ENCODE assay signal across 8 cellular contexts in genomic region chr6:157323924-157324276, GRCh38. TPM values are rescaled to one million over a fixed set of nuclear protein-coding genes. Genes with fewer than 3 reads are reported as not detected.
DNase-seq lines count a peak whose midpoint lies in the region; ATAC-seq lines count a peak whose summit lies in the region.

No MANE protein-coding gene starts in this region.

- no peaks in the 10 kb centered on the region for H3K36me3 ChIP-seq in mesendoderm (ENCODE audit: control insufficient read depth, insufficient read depth, low read length)

- H2AK5ac ChIP-seq in mesendoderm (ENCODE audit: low read length), result no peak overlapping the region

- no CpG with 5 or more reads among the region's 21 CpGs for WGBS in mesendoderm (ENCODE audit: extremely low coverage, insufficient coverage, low lambda C conversion rate)

- peak overlapping the region; percentile 64 for H4K5ac ChIP-seq in mesendoderm (ENCODE audit: low read length)

- H3K23ac ChIP-seq in mesendoderm (ENCODE audit: low read length), result no peak overlapping the region

- peak overlapping the region; percentile 90 for H3K4me3 Mint-ChIP-seq in activated CD4-positive, alpha-beta T cell treated with anti-CD3 and anti-CD28 coated beads for 36 hours
- H3K4me3 Mint-ChIP-seq in effector memory CD8-positive, alpha-beta T cell, result peak overlapping the region; percentile 95 to 98
- peak overlapping the region; percentile 99 for H3K4me3 Mint-ChIP-seq in stimulated activated memory B cell treated with anti-CD40 and anti-IgM and Interleukin-4, amounts not matched to agents 10 μg/mL and 1 μg/mL and 100 μg/mL, for 72 hours

- H3K4me1 ChIP-seq in mesendoderm (ENCODE audit: control insufficient read depth, low read depth, low read length), result peaks cover 3% of the 10 kb centered on the region

- H3K27me3 ChIP-seq in mesendoderm (ENCODE audit: insufficient read depth, low read length, poor library complexity), result no peaks in the 10 kb centered on the region

- H3K4me2 ChIP-seq in mesendoderm (ENCODE audit: low read length), result peak overlapping the region; percentile 65

- H3K79me1 ChIP-seq in mesendoderm (ENCODE audit: low read length), result no peaks in the 10 kb centered on the region

- no peaks in the 10 kb centered on the region for H3K9me3 Mint-ChIP-seq in activated CD4-positive, alpha-beta T cell treated with anti-CD3 and anti-CD28 coated beads for 36 hours (ENCODE audit: low read depth)
- H3K9me3 Mint-ChIP-seq in effector memory CD8-positive, alpha-beta T cell, result no peaks in the 10 kb centered on the region
- H3K9me3 Mint-ChIP-seq in stimulated activated memory B cell treated with anti-CD40 and anti-IgM and Interleukin-4, amounts not matched to agents 10 μg/mL and 1 μg/mL and 100 μg/mL, for 72 hours, result no peaks in the 10 kb centered on the region

- ATAC-seq in GM18870 (IDR thresholded peaks at IDR 0.05; ENCODE audit: unreplicated experiment) (peak; percentile 19), HG03175 (IDR thresholded peaks at IDR 0.05; ENCODE audit: unreplicated experiment) (peak; percentile 24)
- ATAC-seq in activated CD4-positive, alpha-beta T cell treated with anti-CD3 and anti-CD28 coated beads for 36 hours, result peak; percentile 16
- ATAC-seq in effector memory CD8-positive, alpha-beta T cell (replicated peaks), result peak; percentile 8
- peak; percentile 49 for ATAC-seq in stimulated activated memory B cell treated with anti-CD40 and anti-IgM and Interleukin-4, amounts not matched to agents 10 μg/mL and 1 μg/mL and 100 μg/mL, for 72 hours

- peaks cover 30% of the 10 kb centered on the region for H3K4me1 Mint-ChIP-seq in activated CD4-positive, alpha-beta T cell treated with anti-CD3 and anti-CD28 coated beads for 36 hours
- H3K4me1 Mint-ChIP-seq in effector memory CD8-positive, alpha-beta T cell (ENCODE audit: low read depth in 2 of 2), result peaks cover 14 to 17% of the 10 kb centered on the region in 2 donors
- peaks cover 18% of the 10 kb centered on the region for H3K4me1 Mint-ChIP-seq in stimulated activated memory B cell treated with anti-CD40 and anti-IgM and Interleukin-4, amounts not matched to agents 10 μg/mL and 1 μg/mL and 100 μg/mL, for 72 hours

- DNase-seq in activated CD4-positive, alpha-beta T cell treated with anti-CD3 and anti-CD28 coated beads for 36 hours, result peak; percentile 56
- peak in 1 of 3 experiments; percentile 8 for DNase-seq in effector memory CD8-positive, alpha-beta T cell
- DNase-seq in mesendoderm, result peak; percentile 92
- no peak for DNase-seq in effector CD4-positive, alpha-beta T cell
- no peak for DNase-seq in NCI-H128 (lab: John Stamatoyannopoulos, UW; ENCODE audit: unreplicated experiment)

- no peak overlapping the region for H2BK15ac ChIP-seq in mesendoderm (replicated peaks; ENCODE audit: low read depth)

- POLR2A ChIA-PET in activated CD4-positive, alpha-beta T cell treated with anti-CD3 and anti-CD28 coated beads for 36 hours (lab: Charles Lee), result interaction anchor here (0.6 to 0.8 kb wide), 2 partner anchors 39 to 56 kb away, joined by 3 to 4 read pairs; no protein-coding TSS in a partner anchor

- H3K27ac Mint-ChIP-seq in activated CD4-positive, alpha-beta T cell treated with anti-CD3 and anti-CD28 coated beads for 36 hours, result peak overlapping the region; percentile 87
- H3K27ac Mint-ChIP-seq in effector memory CD8-positive, alpha-beta T cell, result peak overlapping the region; percentile 89 to 94
- peak overlapping the region; percentile 87 for H3K27ac Mint-ChIP-seq in stimulated activated memory B cell treated with anti-CD40 and anti-IgM and Interleukin-4, amounts not matched to agents 10 μg/mL and 1 μg/mL and 100 μg/mL, for 72 hours

- H3K18ac ChIP-seq in mesendoderm (ENCODE audit: low read length), result peak overlapping the region; percentile 15

- H2BK120ac ChIP-seq in mesendoderm (ENCODE audit: low read depth, low read length), result no peak overlapping the region

- peak overlapping the region; percentile 61 for H3K4ac ChIP-seq in mesendoderm (ENCODE audit: low read depth, low read length)

- intact Hi-C loops in activated CD4-positive, alpha-beta T cell treated with anti-CD3 and anti-CD28 coated beads for 36 hours (cut with DNase I, micrococcal nuclease), result loop anchor here (1.0 to 10.0 kb wide), 6 partner anchors 56 to 343 kb away; no protein-coding TSS in a partner anchor

- H4K8ac ChIP-seq in mesendoderm (ENCODE audit: low read depth, low read length), result no peak overlapping the region

- peaks cover 14% of the 10 kb centered on the region for H3K27me3 Mint-ChIP-seq in activated CD4-positive, alpha-beta T cell treated with anti-CD3 and anti-CD28 coated beads for 36 hours
- peaks cover 9 to 21% of the 10 kb centered on the region in 2 donors for H3K27me3 Mint-ChIP-seq in effector memory CD8-positive, alpha-beta T cell
- H3K27me3 Mint-ChIP-seq in stimulated activated memory B cell treated with anti-CD40 and anti-IgM and Interleukin-4, amounts not matched to agents 10 μg/mL and 1 μg/mL and 100 μg/mL, for 72 hours, result no peaks in the 10 kb centered on the region

- H3K9ac ChIP-seq in mesendoderm (ENCODE audit: low read length), result peak overlapping the region; percentile 67

- H3K4me3 ChIP-seq in mesendoderm (ENCODE audit: low read length), result peak overlapping the region; percentile 28

- peaks cover 5% of the 10 kb centered on the region for H3K36me3 Mint-ChIP-seq in activated CD4-positive, alpha-beta T cell treated with anti-CD3 and anti-CD28 coated beads for 36 hours (ENCODE audit: low read depth)
- H3K36me3 Mint-ChIP-seq in effector memory CD8-positive, alpha-beta T cell (ENCODE audit: insufficient read depth), result peaks cover 14% of the 10 kb centered on the region
- no peaks in the 10 kb centered on the region for H3K36me3 Mint-ChIP-seq in stimulated activated memory B cell treated with anti-CD40 and anti-IgM and Interleukin-4, amounts not matched to agents 10 μg/mL and 1 μg/mL and 100 μg/mL, for 72 hours

- no peak overlapping the region for H2BK5ac ChIP-seq in mesendoderm (ENCODE audit: low read length)

- peak overlapping the region; percentile 7 for H3K27ac ChIP-seq in mesendoderm (ENCODE audit: low read depth, low read length)

- H3K56ac ChIP-seq in mesendoderm (ENCODE audit: low read length), result peak overlapping the region; percentile 85

- CTCF ChIA-PET in activated CD4-positive, alpha-beta T cell treated with anti-CD3 and anti-CD28 coated beads for 36 hours (lab: Charles Lee), result interaction anchor here (0.6 to 3.4 kb wide), 12 partner anchors 9 to 346 kb away, joined by 3 to 24 read pairs (median 4); no protein-coding TSS in a partner anchor

- H3K79me2 ChIP-seq in mesendoderm (ENCODE audit: control insufficient read depth, insufficient read depth, low read length), result peaks cover 2% of the 10 kb centered on the region

RNA-seq across cellular contexts. Expression of gene TMEM242, which starts 0.6 kb away (rescaled TPM):
- total RNA-seq in activated CD4-positive, alpha-beta T cell treated with anti-CD3 and anti-CD28 coated beads for 36 hours, result 1 to 10 TPM; 4.7 to 7.7 TPM
- polyA plus RNA-seq in mesendoderm (2013, experiment 1 of 2), result 4.4 TPM
- 4.6 TPM for polyA plus RNA-seq in mesendoderm (2013, experiment 2 of 2)

RNA-seq across cellular contexts. Expression of gene ZDHHC14, which starts 57.1 kb away (rescaled TPM):
- 1 to 10 TPM; 2.4 to 2.5 TPM for total RNA-seq in activated CD4-positive, alpha-beta T cell treated with anti-CD3 and anti-CD28 coated beads for 36 hours
- polyA plus RNA-seq in mesendoderm (2013, experiment 1 of 2), result 4.0 TPM
- polyA plus RNA-seq in mesendoderm (2013, experiment 2 of 2), result 3.9 TPM

Comparison
In these comparisons a context has a peak if more than half of its experiments do, and no peak if none do; other contexts are left out.
1. DNase-seq: peak in activated CD4-positive, alpha-beta T cell treated with anti-CD3 and anti-CD28 coated beads for 36 hours (single experiment) and mesendoderm (single experiment); none in effector CD4-positive, alpha-beta T cell (single experiment) and NCI-H128 (single experiment).
2. Peak in every context shown above with its lines, with median percentiles within 50 percentile points of each other: ATAC-seq, H3K27ac Mint-ChIP-seq and H3K4me3 Mint-ChIP-seq.